8 cellular contexts compared by ENCODE assay signal in the genomic region with DNA sequence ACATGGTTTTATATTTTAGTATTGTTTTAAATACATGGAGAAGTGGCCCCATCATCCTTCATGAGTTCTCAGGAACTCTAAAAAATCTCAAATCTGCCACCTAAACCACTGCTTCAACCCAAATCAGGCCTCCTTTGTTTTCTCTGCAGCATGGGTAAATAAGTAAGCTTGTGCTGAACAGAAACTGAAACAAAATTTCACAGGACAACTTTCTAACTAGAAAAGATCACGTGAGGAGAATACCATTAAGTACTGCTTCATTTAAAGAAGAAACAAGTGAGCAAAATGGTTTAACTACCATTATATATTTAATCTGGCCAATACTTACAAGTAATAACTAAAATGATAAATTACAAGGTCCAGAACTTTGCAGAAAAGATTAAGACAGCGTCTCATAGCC. TPM values are rescaled to one million over a fixed set of nuclear protein-coding genes. Genes with fewer than 3 reads are reported as not detected.
A peak's percentile ranks its signal among the peaks of the same experiment; 100 is the strongest.
DNase-seq lines count a peak whose midpoint lies in the region; ATAC-seq and TF ChIP-seq lines count a peak whose summit lies in the region.

No MANE protein-coding gene starts in this region.

- ATAC-seq in GM18909 (IDR thresholded peaks at IDR 0.05; ENCODE audit: poor library complexity, unreplicated experiment) = peak; percentile 62
- ATAC-seq in HG03097 (IDR thresholded peaks at IDR 0.05; ENCODE audit: low FRiP score, unreplicated experiment) = peak; percentile 44
- no peak for ATAC-seq in activated naive CD8-positive, alpha-beta T cell treated with anti-CD3 and anti-CD28 coated beads, Interleukin-2, amount 50 U/mL, for 24 hours
- peak; percentile 28 to 53 (median 34) for ATAC-seq in natural killer cell

- H3K36me3 Mint-ChIP-seq in activated naive CD8-positive, alpha-beta T cell treated with anti-CD3 and anti-CD28 coated beads, Interleukin-2, amount 50 U/mL, for 24 hours (ENCODE audit: low read depth) = peaks cover 28% of the 10 kb centered on the region
- H3K36me3 Mint-ChIP-seq in natural killer cell = no peaks in the 10 kb centered on the region

- no peaks in the 10 kb centered on the region for H3K27me3 Mint-ChIP-seq in activated naive CD8-positive, alpha-beta T cell treated with anti-CD3 and anti-CD28 coated beads, Interleukin-2, amount 50 U/mL, for 24 hours
- no peaks in the 10 kb centered on the region for H3K27me3 Mint-ChIP-seq in natural killer cell (ENCODE audit: low read depth in 2 of 2)

- in situ Hi-C loops in ACHN (cut with HindIII; ENCODE audit: low pct_ligation_motif_present, low pct_unique_long_range_greater_than_20kb, low sequenced_read_pairs) = no loop called here

- TF ChIP-seq CTCF in natural killer cell (IDR thresholded peaks at IDR 0.05) = no peak

- intact Hi-C loops in natural killer cell (cut with micrococcal nuclease) = loop anchor here (2.0 to 5.0 kb wide), 3 partner anchors 34 to 81 kb away; no protein-coding TSS in a partner anchor

- DNase-seq in ACHN = peak; percentile 66
- DNase-seq in activated naive CD8-positive, alpha-beta T cell treated with anti-CD3 and anti-CD28 coated beads, Interleukin-2, amount 50 U/mL, for 24 hours = no peak
- no peak for DNase-seq in natural killer cell
- no peak for DNase-seq in NCI-H1105 treated with DMSO at 0.1 percent for 48 hours (lab: John Stamatoyannopoulos, UW)
- DNase-seq in occipital lobe (lab: John Stamatoyannopoulos, UW) = no peak
- DNase-seq in cortex of kidney (lab: John Stamatoyannopoulos, UW) = no peak

- H3K4me1 Mint-ChIP-seq in activated naive CD8-positive, alpha-beta T cell treated with anti-CD3 and anti-CD28 coated beads, Interleukin-2, amount 50 U/mL, for 24 hours = peaks cover 68% of the 10 kb centered on the region
- H3K4me1 Mint-ChIP-seq in natural killer cell = peaks cover 78 to 80% of the 10 kb centered on the region in 2 donors

- peak overlapping the region; percentile 88 for H3K4me3 Mint-ChIP-seq in activated naive CD8-positive, alpha-beta T cell treated with anti-CD3 and anti-CD28 coated beads, Interleukin-2, amount 50 U/mL, for 24 hours
- H3K4me3 Mint-ChIP-seq in natural killer cell = peak overlapping the region; percentile 99

- H3K27ac Mint-ChIP-seq in activated naive CD8-positive, alpha-beta T cell treated with anti-CD3 and anti-CD28 coated beads, Interleukin-2, amount 50 U/mL, for 24 hours = peak overlapping the region; percentile 88
- H3K27ac Mint-ChIP-seq in natural killer cell = peak overlapping the region; percentile 95 to 99

- peaks cover 1% of the 10 kb centered on the region for H3K9me3 Mint-ChIP-seq in activated naive CD8-positive, alpha-beta T cell treated with anti-CD3 and anti-CD28 coated beads, Interleukin-2, amount 50 U/mL, for 24 hours
- H3K9me3 Mint-ChIP-seq in natural killer cell = no peaks in the 10 kb centered on the region

RNA-seq across cellular contexts. Expression of a gene that starts 2.5 kb away (rescaled TPM):
- 100 to 1,000 TPM; 199 to 295 (median 270) TPM for total RNA-seq in natural killer cell
- total RNA-seq in occipital lobe = 91.2 TPM

RNA-seq across cellular contexts. Expression of a gene that starts 39.6 kb away (rescaled TPM):
- 10 to 100 TPM; 67.0 to 95.4 (median 81.5) TPM for total RNA-seq in natural killer cell
- total RNA-seq in occipital lobe = 0.94 TPM

Comparison
In these comparisons a context has a peak if more than half of its experiments do, and no peak if none do; other contexts are left out.
1. RNA of a gene that starts 39.6 kb away (total RNA-seq): 67.0 to 95.4 TPM in natural killer cell; 0.94 TPM in occipital lobe (single experiment); every median in the first group is over 10 times any median in the second.